In the genomic region with DNA sequence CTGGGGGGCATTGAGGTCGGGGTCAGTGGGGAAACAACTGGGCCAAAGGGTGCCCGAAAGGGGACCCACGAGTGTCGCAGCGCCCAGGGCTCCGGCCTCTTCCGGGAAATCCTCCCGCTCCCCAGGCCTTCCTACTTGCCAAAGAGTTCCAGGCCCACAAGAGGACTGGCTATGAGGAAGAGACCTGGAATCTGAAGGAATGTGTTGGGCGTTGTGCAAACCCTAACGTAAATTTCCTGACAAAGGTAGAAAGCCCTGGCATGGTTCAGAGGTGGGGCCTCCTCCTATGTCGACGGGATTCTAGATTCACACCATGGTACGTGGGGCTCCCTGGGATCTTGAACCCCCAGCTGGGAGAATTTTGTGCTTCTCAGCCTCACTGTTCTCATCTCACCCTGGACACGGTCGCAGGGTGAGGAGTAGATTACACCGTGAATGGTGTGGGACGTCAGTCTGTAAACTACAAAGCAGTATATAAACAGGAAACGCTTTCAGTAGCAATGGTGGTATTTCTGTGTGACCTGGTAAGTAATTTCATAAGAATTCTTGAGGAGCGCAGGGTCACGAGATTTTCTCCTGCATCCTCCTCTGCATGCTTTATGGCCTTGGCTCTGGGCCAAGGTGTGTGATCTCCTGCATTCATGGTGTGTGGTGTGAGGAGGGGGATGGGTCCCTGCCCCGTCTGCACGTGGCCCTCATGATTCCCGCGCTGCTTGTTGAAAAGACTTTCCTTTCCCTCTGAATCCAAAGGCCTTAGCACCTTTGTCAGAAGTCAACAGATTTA, we compare ENCODE assay signal across 8 cellular contexts. TPM values are rescaled to one million over a fixed set of nuclear protein-coding genes. Genes with fewer than 3 reads are reported as not detected.
DNase-seq lines count a peak whose midpoint lies in the region; ATAC-seq, FAIRE-seq and TF ChIP-seq lines count a peak whose summit lies in the region.

No MANE protein-coding gene starts in this region.

- peak overlapping the region; percentile 45 for H3K4me3 ChIP-seq in Jurkat, Clone E6-1 (ENCODE audit: low read length)
- H3K4me3 ChIP-seq in gastroesophageal sphincter, result peak overlapping the region; percentile 70 to 75
- peak overlapping the region; percentile 51 to 69 (median 56) for H3K4me3 ChIP-seq in pancreas

- H3K27me3 ChIP-seq in gastroesophageal sphincter (peaks cover 20% of the 10 kb centered on the region), pancreas (no peaks in the 10 kb centered on the region)

- WGBS in gastroesophageal sphincter (ENCODE audit: low coverage in 1 of 2), 2 donors, result 25 to 42% methylated on average over 6 to 15 of the region's 24 CpGs
- 2 to 3% methylated on average over 24 of the region's 24 CpGs for WGBS in pancreas, 2 donors

- TF ChIP-seq CTCF in gastroesophageal sphincter (IDR thresholded peaks at IDR 0.05), result no peak
- TF ChIP-seq CTCF in pancreas (IDR thresholded peaks at IDR 0.05), result no peak

- DNase-seq in NCI-H1417 (lab: John Stamatoyannopoulos, UW) (peak in 2 of 3 experiments; percentile 33 to 51), NCI-H1417 treated with DMSO at 0.1 percent for 48 hours (lab: John Stamatoyannopoulos, UW) (no peak), pancreas (peak in 5 of 6 donors; percentile 52 to 72 (median 70)), NCI-H2196 (lab: John Stamatoyannopoulos, UW; ENCODE audit: unreplicated experiment) (no peak)
- no peak for DNase-seq in Jurkat, Clone E6-1 (ENCODE audit: low read depth, low spot score)
- DNase-seq in activated T-cell treated with anti-CD3 and anti-CD28 coated beads, Interleukin-2, amount 50 U/mL, for 72 hours, result no peak

- H3K27ac ChIP-seq in gastroesophageal sphincter, result peak overlapping the region in 3 of 4 donors; percentile 70 to 79 (median 72)
- H3K27ac ChIP-seq in pancreas, result peak overlapping the region; percentile 77 to 86 (median 82)

- no peaks in the 10 kb centered on the region for H3K9me3 Mint-ChIP-seq in activated T-cell treated with anti-CD3 and anti-CD28 coated beads, Interleukin-2, amount 50 U/mL, for 72 hours

- peak overlapping the region; percentile 79 to 81 for H3K4me3 Mint-ChIP-seq in activated T-cell treated with anti-CD3 and anti-CD28 coated beads, Interleukin-2, amount 50 U/mL, for 72 hours

- intact Hi-C loops in pancreas (cut with DNase I), result no loop called here

- H3K4me1 ChIP-seq in gastroesophageal sphincter (peaks cover 0 to 28% (median 0%) of the 10 kb centered on the region in 3 donors), pancreas (peaks cover 0 to 4% (median 0%) of the 10 kb centered on the region in 3 donors)

- peak overlapping the region; percentile 63 for H3K27ac Mint-ChIP-seq in activated T-cell treated with anti-CD3 and anti-CD28 coated beads, Interleukin-2, amount 50 U/mL, for 72 hours

- ATAC-seq in activated T-cell treated with anti-CD3 and anti-CD28 coated beads, Interleukin-2, amount 50 U/mL, for 72 hours (replicated peaks in 1 of 2), result no peak
- ATAC-seq in gastroesophageal sphincter (peak; percentile 54), pancreas (peak; percentile 67 to 78 (median 76)), GM19395 (IDR thresholded peaks at IDR 0.05; ENCODE audit: unreplicated experiment) (no peak)

- peaks cover 46% of the 10 kb centered on the region for H3K4me1 Mint-ChIP-seq in activated T-cell treated with anti-CD3 and anti-CD28 coated beads, Interleukin-2, amount 50 U/mL, for 72 hours (ENCODE audit: low read depth)

- no peaks in the 10 kb centered on the region for H3K27me3 Mint-ChIP-seq in activated T-cell treated with anti-CD3 and anti-CD28 coated beads, Interleukin-2, amount 50 U/mL, for 72 hours (ENCODE audit: low read depth)

- TF ChIP-seq POLR2A in gastroesophageal sphincter (IDR thresholded peaks at IDR 0.05), result no peak

- no peak for TF ChIP-seq EP300 in gastroesophageal sphincter (IDR thresholded peaks at IDR 0.05)

- H3K36me3 Mint-ChIP-seq in activated T-cell treated with anti-CD3 and anti-CD28 coated beads, Interleukin-2, amount 50 U/mL, for 72 hours (ENCODE audit: insufficient read depth in 2 of 2), result peaks cover 0 to 3% of the 10 kb centered on the region in 2 donors

- no peak for FAIRE-seq in pancreas (lab: Jason Lieb, UNC)

- H3K9me3 ChIP-seq in gastroesophageal sphincter (no peaks in the 10 kb centered on the region), pancreas (no peaks in the 10 kb centered on the region)

- H3K36me3 ChIP-seq in gastroesophageal sphincter, result peaks cover 0 to 14% of the 10 kb centered on the region in 2 donors
- peaks cover 0 to 13% (median 0%) of the 10 kb centered on the region in 3 donors for H3K36me3 ChIP-seq in pancreas

RNA-seq across cellular contexts. Expression of gene HSBP1L1, which starts 0.9 kb away (rescaled TPM):
- 2.9 TPM for polyA plus RNA-seq in Jurkat, Clone E6-1 (2012; ENCODE audit: insufficient read depth, insufficient read length)
- total RNA-seq in activated T-cell treated with anti-CD3 and anti-CD28 coated beads, Interleukin-2, amount 50 U/mL, for 72 hours, result 10 to 100 TPM; 11.2 to 11.8 TPM
- 10 to 100 TPM in 3 of 4 donors, 1 to 10 TPM in 1; 3.2 to 23.8 (median 12.4) TPM for total RNA-seq in gastroesophageal sphincter
- 10 to 100 TPM in 5 of 6 donors, 1 to 10 TPM in 1; 9.2 to 14.6 (median 12.7) TPM for total RNA-seq in pancreas
- polyA plus RNA-seq in pancreas, result 10 to 100 TPM; 42.9 to 43.6 TPM

RNA-seq across cellular contexts. Expression of gene SLC66A2, which starts 13.9 kb away (rescaled TPM):
- polyA plus RNA-seq in Jurkat, Clone E6-1 (2012; ENCODE audit: insufficient read depth, insufficient read length), result 27.0 TPM
- total RNA-seq in activated T-cell treated with anti-CD3 and anti-CD28 coated beads, Interleukin-2, amount 50 U/mL, for 72 hours, result 10 to 100 TPM; 35.1 to 40.1 TPM
- total RNA-seq in gastroesophageal sphincter (10 to 100 TPM; 32.2 to 42.6 (median 35.6) TPM), pancreas (10 to 100 TPM; 19.6 to 24.3 (median 21.7) TPM)
- 10 to 100 TPM; 34.1 to 36.1 TPM for polyA plus RNA-seq in pancreas

RNA-seq across cellular contexts. Expression of gene TXNL4A, which starts 23.1 kb away (rescaled TPM):
- 296 TPM for polyA plus RNA-seq in Jurkat, Clone E6-1 (2012; ENCODE audit: insufficient read depth, insufficient read length)
- total RNA-seq in activated T-cell treated with anti-CD3 and anti-CD28 coated beads, Interleukin-2, amount 50 U/mL, for 72 hours, result 100 to 1,000 TPM in 1 of 2 donors, 10 to 100 TPM in 1; 92.9 to 105 TPM
- total RNA-seq in gastroesophageal sphincter (10 to 100 TPM; 20.4 to 55.3 (median 39.6) TPM), pancreas (10 to 100 TPM; 40.5 to 60.8 (median 46.0) TPM)
- 10 to 100 TPM; 50.9 to 64.6 TPM for polyA plus RNA-seq in pancreas

Comparison
In these comparisons a context has a peak if more than half of its experiments do, and no peak if none do; other contexts are left out.
1. DNase-seq: peak in NCI-H1417 (2 of 3) and pancreas (5 of 6); none in NCI-H1417 treated with DMSO at 0.1 percent for 48 hours (single experiment), Jurkat, Clone E6-1 (single experiment), activated T-cell treated with anti-CD3 and anti-CD28 coated beads, Interleukin-2, amount 50 U/mL, for 72 hours (0 of 2) and NCI-H2196 (single experiment).
2. ATAC-seq: peak in gastroesophageal sphincter (single experiment) and pancreas (4 of 4); none in activated T-cell treated with anti-CD3 and anti-CD28 coated beads, Interleukin-2, amount 50 U/mL, for 72 hours (0 of 2) and GM19395 (single experiment).
3. Peak in every context shown above with its lines, with median percentiles within 50 percentile points of each other: H3K4me3 ChIP-seq.